ENCODE assay signal across 14 cellular contexts in the genomic region with DNA sequence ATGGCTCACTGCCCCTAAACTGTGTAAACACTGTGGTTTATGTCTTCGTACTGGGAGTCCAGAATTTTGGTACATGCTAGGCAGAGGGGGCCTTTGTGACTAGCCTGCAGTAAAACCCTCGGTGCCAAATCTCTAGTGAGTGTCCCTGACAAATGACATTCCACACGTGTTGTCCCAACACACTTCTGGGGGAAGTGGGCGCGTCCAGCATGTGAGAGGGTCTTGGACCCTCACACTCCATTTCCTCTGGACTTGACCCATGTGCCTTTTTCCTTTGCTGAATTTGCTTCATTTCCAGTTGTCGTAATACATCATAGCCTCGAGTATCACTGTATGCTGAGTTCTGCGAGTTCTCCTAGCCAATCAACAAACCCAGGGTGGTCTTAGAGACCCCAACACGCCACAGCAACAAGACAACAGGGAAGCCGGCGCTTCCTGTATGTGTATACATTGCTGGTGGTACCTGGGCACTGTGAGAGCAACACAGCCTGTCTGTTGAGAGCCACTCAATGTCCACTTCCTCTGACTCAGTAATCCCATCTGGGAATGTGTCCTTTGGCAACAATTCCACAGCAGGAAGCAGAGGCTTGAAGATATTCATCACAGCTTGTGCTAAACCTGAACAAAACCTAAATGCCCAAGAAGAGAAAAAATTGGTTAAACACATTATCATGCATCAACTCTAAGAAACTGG. TPM values are rescaled to one million over a fixed set of nuclear protein-coding genes. Genes with fewer than 3 reads are reported as not detected.
DNase-seq lines count a peak whose midpoint lies in the region; ATAC-seq, FAIRE-seq and TF ChIP-seq lines count a peak whose summit lies in the region.
"Had no signal": no experiment of that assay in that cellular context is flagged by ENCODE, and none has a peak within 500 bp of the region (broad histone marks: within the 10 kb centered on the region; RNA-seq: fewer than 3 reads in every experiment).

No MANE protein-coding gene starts in this region.

- H3K9me3 ChIP-seq in SK-N-SH (no peaks in the 10 kb centered on the region), adipocyte (ENCODE audit: control insufficient read depth, low read length) (no peaks in the 10 kb centered on the region), lower lobe of right lung (no peaks in the 10 kb centered on the region)
- H3K9me3 ChIP-seq: A549, thoracic aorta had no signal

- DNase-seq in SK-N-SH (no peak), adipocyte (ENCODE audit: low read depth) (peak; percentile 22), fibroblast of the aortic adventitia (ENCODE audit: low read depth) (peak; percentile 45), type B pancreatic cell (ENCODE audit: extremely low spot score, unreplicated experiment) (no peak), NCI-H82 (lab: John Stamatoyannopoulos, UW) (no peak), GM12891 (ENCODE audit: insufficient read length, low spot score) (no peak), lower lobe of right lung (no peak)
- DNase-seq: activated CD4-positive, alpha-beta T cell treated with anti-CD3 and anti-CD28 coated beads, Interleukin-2, amount 50 U/mL, for 4 hours; activated naive CD4-positive, alpha-beta T cell treated with anti-CD3 and anti-CD28 coated beads for 36 hours; midbrain had no signal

- no peaks in the 10 kb centered on the region for H3K9me2 ChIP-seq in SK-N-SH

- TF ChIP-seq RAD21 in SK-N-SH (IDR thresholded peaks at IDR 0.05; ENCODE audit: low read length): no peak

- POLR2A ChIA-PET in SK-N-SH (lab: Yijun Ruan, JAX): no interaction called here

- no peak for FAIRE-seq in GM12891 (lab: Jason Lieb, UNC)
- FAIRE-seq: A549 had no signal

- H3K9me3 Mint-ChIP-seq in type B pancreatic cell: no peaks in the 10 kb centered on the region
- H3K9me3 Mint-ChIP-seq: activated naive CD4-positive, alpha-beta T cell treated with anti-CD3 and anti-CD28 coated beads for 36 hours had no signal

- H2AFZ ChIP-seq in SK-N-SH (ENCODE audit: low read depth): no peak overlapping the region; the same call in 1 of the 2 replicates

- H3K9ac ChIP-seq in SK-N-SH (no peak overlapping the region), adipocyte (ENCODE audit: low read length) (no peak overlapping the region)

- H3K4me3 Mint-ChIP-seq in type B pancreatic cell: peak overlapping the region; percentile 49
- H3K4me3 Mint-ChIP-seq: activated naive CD4-positive, alpha-beta T cell treated with anti-CD3 and anti-CD28 coated beads for 36 hours had no signal

- ATAC-seq in SK-N-SH treated with all-trans-retinoic acid at 6 μM for 48 hours (no peak), lower lobe of right lung (no peak)
- ATAC-seq: A549 had no signal

- TF ChIP-seq CTCF in SK-N-SH (IDR thresholded peaks at IDR 0.05): no peak
- no peak for TF ChIP-seq CTCF in fibroblast of the aortic adventitia (IDR thresholded peaks at IDR 0.05; ENCODE audit: insufficient read depth, low read length)
- TF ChIP-seq CTCF in type B pancreatic cell (conservative IDR thresholded peaks at IDR 0.05): no peak
- no peak for TF ChIP-seq CTCF in lower lobe of right lung (IDR thresholded peaks at IDR 0.05)

- peaks cover 7% of the 10 kb centered on the region for H3K4me1 Mint-ChIP-seq in type B pancreatic cell (ENCODE audit: unreplicated experiment)

- peaks cover 8% of the 10 kb centered on the region for H3F3A ChIP-seq in SK-N-SH (replicated peaks; ENCODE audit: insufficient read depth)

- H3K36me3 ChIP-seq in SK-N-SH (replicated peaks in 1 of 2; ENCODE audit: control insufficient read depth in 1 of 2, insufficient read depth in 2 of 2, low read length in 1 of 2) (no peaks in the 10 kb centered on the region), adipocyte (ENCODE audit: control insufficient read depth, insufficient read depth, low read length, severe bottlenecking) (no peaks in the 10 kb centered on the region), lower lobe of right lung (no peaks in the 10 kb centered on the region)
- H3K36me3 ChIP-seq: thoracic aorta had no signal

- H3K4me2 ChIP-seq in SK-N-SH: no peak overlapping the region
- H3K4me2 ChIP-seq: A549 had no signal

- no peaks in the 10 kb centered on the region for H3K36me3 Mint-ChIP-seq in type B pancreatic cell

- no peak for TF ChIP-seq POLR2A in GM12891 (IDR thresholded peaks at IDR 0.05; ENCODE audit: low read depth, low read length)

- CTCF ChIA-PET in SK-N-SH (lab: Yijun Ruan, JAX): interaction anchor here (0.8 to 20.8 kb wide), 6 partner anchors 106 to 526 kb away, joined by 3 to 666 read pairs (median 122); a partner anchor contains a TSS

- 79% methylated on average over 11 of the region's 11 CpGs for WGBS in SK-N-SH (ENCODE audit: low lambda C conversion rate)

- H3K4me3 ChIP-seq in SK-N-SH (ENCODE audit: low read depth in 2 of 2, low read length in 1 of 2) (no peak overlapping the region), adipocyte (ENCODE audit: low read length) (no peak overlapping the region), fibroblast of the aortic adventitia (ENCODE audit: low read depth, low read length) (no peak overlapping the region), lower lobe of right lung (no peak overlapping the region)
- H3K4me3 ChIP-seq: A549, hepatocyte, thoracic aorta had no signal

- TF ChIP-seq EP300 in SK-N-SH (IDR thresholded peaks at IDR 0.05; ENCODE audit: borderline replicate concordance in 1 of 2, low read depth in 1 of 2, low read length in 1 of 2): no peak

- peak overlapping the region; percentile 46 for H3K27ac Mint-ChIP-seq in type B pancreatic cell
- H3K27ac Mint-ChIP-seq: activated naive CD4-positive, alpha-beta T cell treated with anti-CD3 and anti-CD28 coated beads for 36 hours had no signal

- H3K4me1 ChIP-seq in SK-N-SH (ENCODE audit: control insufficient read depth in 1 of 2, insufficient read depth in 2 of 2, low read depth in 1 of 2, low read length in 1 of 2): peaks cover 0 to 18% of the 10 kb centered on the region in 2 experiments; a peak in 1 of 4 replicates
- peaks cover 8% of the 10 kb centered on the region for H3K4me1 ChIP-seq in adipocyte (ENCODE audit: control insufficient read depth, insufficient read depth, low read length)
- H3K4me1 ChIP-seq in lower lobe of right lung: peaks cover 22% of the 10 kb centered on the region

- no peaks in the 10 kb centered on the region for H3K27me3 ChIP-seq in SK-N-SH (ENCODE audit: insufficient read depth)
- peaks cover 3% of the 10 kb centered on the region for H3K27me3 ChIP-seq in adipocyte (replicated peaks; ENCODE audit: control insufficient read depth, insufficient read depth, low read length)
- H3K27me3 ChIP-seq in lower lobe of right lung (ENCODE audit: low read depth): peaks cover 7% of the 10 kb centered on the region
- H3K27me3 ChIP-seq: hepatocyte had no signal

- no peak overlapping the region; a peak in 1 of 4 replicates for H3K27ac ChIP-seq in SK-N-SH (ENCODE audit: low read depth in 2 of 2, low read length in 1 of 2)
- H3K27ac ChIP-seq in lower lobe of right lung: no peak overlapping the region
- H3K27ac ChIP-seq: A549, hepatocyte had no signal

- H3K79me2 ChIP-seq in SK-N-SH (ENCODE audit: insufficient read depth): no peaks in the 10 kb centered on the region
- H3K79me2 ChIP-seq: hepatocyte had no signal

- H3K27me3 Mint-ChIP-seq in type B pancreatic cell: peaks cover 14% of the 10 kb centered on the region

- intact Hi-C loops in lower lobe of right lung (cut with DNase I): loop anchor here (5.0 kb wide), 1 partner anchor 296 kb away; no protein-coding TSS in a partner anchor

- no peaks in the 10 kb centered on the region for H4K20me1 ChIP-seq in SK-N-SH (ENCODE audit: insufficient read depth)

TF ChIP-seq in SK-N-SH, 30 proteins besides CTCF, POLR2A, EP300 and RAD21 (continues in another document):
- TF ChIP-seq SMC3 (IDR thresholded peaks at IDR 0.05; ENCODE audit: low read depth, low read length): no peak
- no peak for TF ChIP-seq GABPA (IDR thresholded peaks at IDR 0.05; ENCODE audit: low read depth)

TF ChIP-seq in SK-N-SH treated with all-trans-retinoic acid at 6 μM for 48 hours, 23 proteins besides CTCF, POLR2A, EP300 and RAD21 (continues in another document):
- TF ChIP-seq, protein P1, sequence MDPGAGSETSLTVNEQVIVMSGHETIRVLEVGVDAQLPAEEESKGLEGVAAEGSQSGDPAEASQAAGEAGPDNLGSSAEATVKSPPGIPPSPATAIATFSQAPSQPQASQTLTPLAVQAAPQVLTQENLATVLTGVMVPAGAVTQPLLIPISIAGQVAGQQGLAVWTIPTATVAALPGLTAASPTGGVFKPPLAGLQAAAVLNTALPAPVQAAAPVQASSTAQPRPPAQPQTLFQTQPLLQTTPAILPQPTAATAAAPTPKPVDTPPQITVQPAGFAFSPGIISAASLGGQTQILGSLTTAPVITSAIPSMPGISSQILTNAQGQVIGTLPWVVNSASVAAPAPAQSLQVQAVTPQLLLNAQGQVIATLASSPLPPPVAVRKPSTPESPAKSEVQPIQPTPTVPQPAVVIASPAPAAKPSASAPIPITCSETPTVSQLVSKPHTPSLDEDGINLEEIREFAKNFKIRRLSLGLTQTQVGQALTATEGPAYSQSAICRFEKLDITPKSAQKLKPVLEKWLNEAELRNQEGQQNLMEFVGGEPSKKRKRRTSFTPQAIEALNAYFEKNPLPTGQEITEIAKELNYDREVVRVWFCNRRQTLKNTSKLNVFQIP (CRISPR knock-in tag; IDR thresholded peaks at IDR 0.05; ENCODE audit: borderline replicate concordance, low read depth): no peak
- TF ChIP-seq ZNF565 (CRISPR knock-in tag; conservative IDR thresholded peaks at IDR 0.05; ENCODE audit: low read depth): no peak

TF ChIP-seq in GM12891, 5 proteins besides CTCF, POLR2A, EP300 and RAD21:
- no peak for TF ChIP-seq SPI1 (IDR thresholded peaks at IDR 0.05; ENCODE audit: low read depth, low read length)
- no peak for TF ChIP-seq POLR2AphosphoS5 (IDR thresholded peaks at IDR 0.05; ENCODE audit: low read depth, low read length)
- TF ChIP-seq POU2F2 (IDR thresholded peaks at IDR 0.05; ENCODE audit: low read depth, low read length): no peak
- TF ChIP-seq TAF1 (IDR thresholded peaks at IDR 0.05; ENCODE audit: low read depth, low read length): no peak
- TF ChIP-seq PAX5 (IDR thresholded peaks at IDR 0.05; ENCODE audit: insufficient read depth, low read length, severe bottlenecking): no peak

RNA-seq across cellular contexts. Expression of a gene that starts 26.9 kb away (rescaled TPM):
- 49.0 and 53.9 TPM in 2 replicates for polyA plus RNA-seq in SK-N-SH (2012; rRNA removed)
- 43.8 and 49.4 TPM in 2 replicates for polyA plus RNA-seq in SK-N-SH (2012; cell fraction: cytosol; rRNA removed)
- 40.4 and 57.5 TPM in 2 replicates for polyA plus RNA-seq in SK-N-SH (2012; cell fraction: nucleus; rRNA removed)
- total RNA-seq in fibroblast of the aortic adventitia (ENCODE audit: low replicate concordance) (48.2 and 83.1 TPM in 2 replicates), type B pancreatic cell (ENCODE audit: low replicate concordance) (6.3 and 6.5 TPM in 2 replicates), lower lobe of right lung (23.8 TPM)
- polyA plus RNA-seq in GM12891 (2012; ENCODE audit: low read depth, missing spikeins): 3.6 TPM

Comparison
In these comparisons a context has a peak if more than half of its experiments do, and no peak if none do; other contexts are left out.
1. DNase-seq: peak in adipocyte (single experiment) and fibroblast of the aortic adventitia (single experiment); none in SK-N-SH (single experiment), type B pancreatic cell (single experiment), NCI-H82 (single experiment), GM12891 (single experiment) and lower lobe of right lung (single experiment).